ENCODE assay signal across 8 cellular contexts in the genomic region with DNA sequence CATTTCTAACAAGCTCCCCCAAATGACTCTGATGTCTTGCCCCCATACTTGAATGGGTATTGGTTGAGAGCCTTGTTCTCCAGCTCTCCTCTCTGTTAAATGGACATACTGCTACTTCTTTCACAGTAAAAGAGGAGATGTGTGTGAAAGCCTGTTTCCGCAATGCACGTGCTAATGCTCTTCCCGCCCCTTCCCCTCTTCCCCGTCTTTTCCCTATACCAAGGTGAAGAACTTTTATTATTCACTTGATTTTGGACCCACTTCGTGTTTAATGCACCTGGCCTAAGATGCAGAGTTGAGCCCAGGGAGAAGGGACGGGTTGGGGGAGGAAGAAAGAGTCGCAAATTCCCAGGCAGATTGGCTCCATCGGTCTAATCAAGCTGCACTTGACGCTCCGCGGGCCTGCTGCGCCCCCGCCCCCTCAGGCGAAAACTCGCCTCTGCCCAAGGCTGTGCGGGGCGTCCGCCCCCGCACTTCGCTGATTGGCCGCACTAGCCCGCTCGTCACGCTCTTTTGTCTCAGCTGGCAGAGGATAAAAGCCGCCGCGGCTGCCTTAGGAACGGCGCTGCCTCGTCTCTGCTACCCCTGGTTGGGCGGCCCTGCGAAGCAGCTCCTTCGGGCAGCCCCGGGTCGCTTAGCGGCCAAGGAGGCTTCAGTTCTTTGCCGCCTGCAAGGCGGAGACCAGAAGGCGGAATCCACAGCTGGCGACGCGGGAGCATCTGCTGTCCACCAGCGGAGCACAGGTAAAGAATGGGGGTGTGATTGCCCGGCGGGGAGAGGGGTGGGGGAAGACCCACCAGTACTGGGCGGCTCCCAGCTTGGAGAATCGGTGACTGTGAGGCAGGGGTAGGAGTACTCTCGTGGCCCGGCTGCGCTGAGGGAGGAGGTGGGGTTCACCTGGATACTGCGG. TPM values are rescaled to one million over a fixed set of nuclear protein-coding genes. Genes with fewer than 3 reads are reported as not detected.
DNase-seq lines count a peak whose midpoint lies in the region; ATAC-seq, FAIRE-seq and TF ChIP-seq lines count a peak whose summit lies in the region.

A gene (plus strand): TSS at position 562 of the 910 bp plus-strand sequence. CDS start 1,421 bp downstream, outside the sequence.

- H3K9me3 ChIP-seq in kidney (ENCODE audit: control insufficient read depth in 1 of 2, low read length in 2 of 2) = no peaks in the 10 kb centered on the region

- H3K27ac ChIP-seq in RWPE1 (no peak within 1 kb of the TSS), kidney (ENCODE audit: low read depth in 2 of 2, low read length in 2 of 2) (no peak within 1 kb of the TSS)

- peaks cover 3% of the 10 kb centered on the region for H3K36me3 Mint-ChIP-seq in activated naive CD8-positive, alpha-beta T cell

- peak within 1 kb of the TSS in 1 of 2 donors; percentile 13 for H3K4me3 ChIP-seq in kidney (ENCODE audit: low read length in 2 of 2)

- H3K36me3 ChIP-seq in kidney (ENCODE audit: control insufficient read depth in 1 of 2, insufficient read depth in 2 of 2, low read length in 2 of 2) = no peaks in the 10 kb centered on the region

- peaks cover 0 to 2% of the 10 kb centered on the region in 2 donors for H3K4me1 ChIP-seq in kidney (ENCODE audit: control insufficient read depth in 1 of 2, insufficient read depth in 1 of 2, low read depth in 1 of 2, low read length in 2 of 2)

- peaks cover 4% of the 10 kb centered on the region for H3K27me3 Mint-ChIP-seq in activated naive CD8-positive, alpha-beta T cell

- POLR2A ChIA-PET in RWPE1 (lab: Yijun Ruan, JAX; ENCODE audit: low non-redundant PET) = interaction anchor here (0.6 kb wide), 1 partner anchor 259 kb away, joined by 3 read pairs; no protein-coding TSS in a partner anchor

- DNase-seq in D341Med (ENCODE audit: low spot score) (peak; percentile 87), RWPE1 (ENCODE audit: low spot score) (peak; percentile 21), left ventricle myocardium superior (peak; percentile 57), renal cortical epithelial cell (ENCODE audit: low read depth) (peak; percentile 34), kidney (no peak), foreskin melanocyte (no peak)

- no peak within 1 kb of the TSS for H3K27ac Mint-ChIP-seq in activated naive CD8-positive, alpha-beta T cell

- intact Hi-C loops in left ventricle myocardium superior (cut with micrococcal nuclease) (no loop called here), kidney (cut with DNase I) (no loop called here)

- CTCF ChIA-PET in RWPE1 (lab: Yijun Ruan, JAX) = interaction anchor here (0.6 to 1.0 kb wide), 4 partner anchors 133 to 271 kb away, joined by 4 to 6 read pairs (median 4); no protein-coding TSS in a partner anchor

- FAIRE-seq in kidney (lab: Jason Lieb, UNC) = no peak

- peak; percentile 51 for ATAC-seq in HG03565 (IDR thresholded peaks at IDR 0.05; ENCODE audit: unreplicated experiment)
- peak; percentile 61 for ATAC-seq in left ventricle myocardium superior

- TF ChIP-seq CTCF in RWPE1 (conservative IDR thresholded peaks at IDR 0.05; ENCODE audit: low read depth) (no peak), kidney (IDR thresholded peaks at IDR 0.05; ENCODE audit: borderline replicate concordance, extremely low read depth, insufficient read depth) (no peak)

- peaks cover 30% of the 10 kb centered on the region for H3K4me1 Mint-ChIP-seq in activated naive CD8-positive, alpha-beta T cell (ENCODE audit: low read depth)

- peak within 1 kb of the TSS; percentile 84 for H3K4me3 Mint-ChIP-seq in activated naive CD8-positive, alpha-beta T cell

- no peak within 1 kb of the TSS for H3K9ac ChIP-seq in kidney (ENCODE audit: low read length in 2 of 2)

- no peaks in the 10 kb centered on the region for H3K9me3 Mint-ChIP-seq in activated naive CD8-positive, alpha-beta T cell (ENCODE audit: low read depth)

RNA-seq across cellular contexts. Expression of the gene that starts here (rescaled TPM):
- total RNA-seq in left ventricle myocardium superior (not detected), renal cortical epithelial cell (0.05 TPM in 1 of 2 replicates, not detected in the other), kidney (not detected)
- polyA plus RNA-seq in kidney (ENCODE audit: insufficient read depth, low read depth, low replicate concordance) = not detected

Comparison
In these comparisons a context has a peak if more than half of its experiments do, and no peak if none do; other contexts are left out.
1. Peak in DNase-seq and ATAC-seq in left ventricle myocardium superior; RNA of the gene not detected or under 1 TPM.
2. Peak in DNase-seq in renal cortical epithelial cell; RNA of the gene not detected or under 1 TPM.
3. DNase-seq: peak in D341Med (single experiment) and RWPE1 (single experiment); none in kidney (single experiment) and foreskin melanocyte (single experiment).